Comparison of ENCODE assay signal across 21 cellular contexts in genomic region chr5:158549306-158549705, GRCh38.
DNase-seq lines count a peak whose midpoint lies in the region; ATAC-seq and TF ChIP-seq lines count a peak whose summit lies in the region.
"Had no signal": no experiment of that assay in that cellular context is flagged by ENCODE, and none has a peak within 500 bp of the region (broad histone marks: within the 10 kb centered on the region; RNA-seq: fewer than 3 reads in every experiment).

No MANE protein-coding gene starts in this region.

- POLR2A ChIA-PET in RWPE1 (lab: Yijun Ruan, JAX; ENCODE audit: low non-redundant PET) = no interaction called here

- peaks cover 15% of the 10 kb centered on the region for H3K27me3 Mint-ChIP-seq in activated T-helper 17 cell treated with anti-CD3 and anti-CD28 coated beads, Interleukin-2, amount 50 U/mL, for 72 hours
- H3K27me3 Mint-ChIP-seq: IgD-negative memory B cell had no signal

- H3K4me3 ChIP-seq in brain microvascular endothelial cell (ENCODE audit: low read depth, low read length) (no peak overlapping the region), subcutaneous abdominal adipose tissue (ENCODE audit: low read depth in 1 of 5, low read length in 5 of 5) (no peak overlapping the region)
- H3K4me3 ChIP-seq: GM23338 had no signal

- H3K4me1 Mint-ChIP-seq in activated T-helper 17 cell treated with anti-CD3 and anti-CD28 coated beads, Interleukin-2, amount 50 U/mL, for 72 hours = no peaks in the 10 kb centered on the region
- H3K4me1 Mint-ChIP-seq: CD4-positive, CD25-positive, alpha-beta regulatory T cell; GM23338 had no signal

- H3K9me3 ChIP-seq in subcutaneous abdominal adipose tissue (ENCODE audit: control insufficient read depth in 5 of 5, low read length in 5 of 5) = no peaks in the 10 kb centered on the region
- H3K9me3 ChIP-seq: Caco-2 had no signal

- CTCF ChIA-PET in RWPE1 (lab: Yijun Ruan, JAX) = no interaction called here

- no peak overlapping the region for H3K4me3 Mint-ChIP-seq in activated T-helper 17 cell treated with anti-CD3 and anti-CD28 coated beads, Interleukin-2, amount 50 U/mL, for 72 hours
- H3K4me3 Mint-ChIP-seq: CD4-positive, CD25-positive, alpha-beta regulatory T cell; GM23338; HFFc6; IgD-negative memory B cell had no signal

- H3K27ac Mint-ChIP-seq in activated T-helper 17 cell treated with anti-CD3 and anti-CD28 coated beads, Interleukin-2, amount 50 U/mL, for 72 hours = no peak overlapping the region
- H3K27ac Mint-ChIP-seq: CD4-positive, CD25-positive, alpha-beta regulatory T cell; GM23338; HFFc6; IgD-negative memory B cell had no signal

- TF ChIP-seq CTCF in brain microvascular endothelial cell (IDR thresholded peaks at IDR 0.05; ENCODE audit: low read depth, low read length, missing control alignments) (no peak), RWPE1 (conservative IDR thresholded peaks at IDR 0.05; ENCODE audit: low read depth) (no peak)

- H3K27me3 ChIP-seq in brain microvascular endothelial cell (replicated peaks) (no peaks in the 10 kb centered on the region), subcutaneous abdominal adipose tissue (ENCODE audit: control insufficient read depth in 5 of 5, insufficient read depth in 4 of 5, low read length in 5 of 5) (no peaks in the 10 kb centered on the region)
- H3K27me3 ChIP-seq: BE2C had no signal

- H3K9me3 Mint-ChIP-seq in activated T-helper 17 cell treated with anti-CD3 and anti-CD28 coated beads, Interleukin-2, amount 50 U/mL, for 72 hours = no peaks in the 10 kb centered on the region

- H3K9ac ChIP-seq in subcutaneous abdominal adipose tissue (ENCODE audit: low read length in 5 of 5) = no peak overlapping the region

- H3K27ac ChIP-seq in brain microvascular endothelial cell (no peak overlapping the region), subcutaneous abdominal adipose tissue (ENCODE audit: low read depth, low read length) (peak overlapping the region; percentile 75), RWPE1 (no peak overlapping the region)

- H3K36me3 Mint-ChIP-seq in activated T-helper 17 cell treated with anti-CD3 and anti-CD28 coated beads, Interleukin-2, amount 50 U/mL, for 72 hours (ENCODE audit: low read depth) = no peaks in the 10 kb centered on the region
- H3K36me3 Mint-ChIP-seq: CD4-positive, CD25-positive, alpha-beta regulatory T cell had no signal

- ATAC-seq in activated T-helper 17 cell treated with anti-CD3 and anti-CD28 coated beads, Interleukin-2, amount 50 U/mL, for 72 hours (replicated peaks) = no peak
- ATAC-seq: GM23338, HCT116 had no signal

- H3K36me3 ChIP-seq in brain microvascular endothelial cell (replicated peaks) (no peaks in the 10 kb centered on the region), subcutaneous abdominal adipose tissue (ENCODE audit: control insufficient read depth in 5 of 5, insufficient read depth in 5 of 5, low read length in 5 of 5) (no peaks in the 10 kb centered on the region)
- H3K36me3 ChIP-seq: BE2C had no signal

- in situ Hi-C loops in brain microvascular endothelial cell (cut with HindIII; ENCODE audit: low pct_ligation_motif_present, low sequenced_read_pairs) = no loop called here

- peak; percentile 7 for DNase-seq in brain microvascular endothelial cell
- DNase-seq in fibroblast of peridontal ligament (ENCODE audit: extremely low read depth) = peak; percentile 40
- DNase-seq in kidney tubule cell (ENCODE audit: low spot score) = peak; percentile 29
- no peak for DNase-seq in RWPE1 (ENCODE audit: low spot score)
- no peak for DNase-seq in activated T-cell treated with anti-CD3 and anti-CD28 coated beads for 4 hours
- DNase-seq in NCI-H2029 treated with DMSO at 0.1 percent for 48 hours (lab: John Stamatoyannopoulos, UW) = no peak
- DNase-seq: ACHN; BE2C; C1 segment of cervical spinal cord; Caco-2; CD4-positive, CD25-positive, alpha-beta regulatory T cell; DMS153; DMS79; GF-D8; H7; HFFc6 had no signal

- H3K4me1 ChIP-seq in subcutaneous abdominal adipose tissue (ENCODE audit: control insufficient read depth in 5 of 5, insufficient read depth in 5 of 5, low read length in 5 of 5) = peaks cover 11 to 73% (median 52%) of the 10 kb centered on the region in 5 donors
- H3K4me1 ChIP-seq: BE2C, Caco-2 had no signal

Comparison
In these comparisons a context has a peak if more than half of its experiments do, and no peak if none do; other contexts are left out.
1. DNase-seq: peak in brain microvascular endothelial cell (single experiment), fibroblast of peridontal ligament (single experiment) and kidney tubule cell (single experiment); none in RWPE1 (single experiment), activated T-cell treated with anti-CD3 and anti-CD28 coated beads for 4 hours (single experiment) and NCI-H2029 treated with DMSO at 0.1 percent for 48 hours (single experiment).